In genomic region chr11:92739020-92739419, GRCh38 we compare ENCODE assay signal across 17 cellular contexts.
DNase-seq lines count a peak whose midpoint lies in the region; ATAC-seq and TF ChIP-seq lines count a peak whose summit lies in the region.
"Had no signal": no experiment of that assay in that cellular context is flagged by ENCODE, and none has a peak within 500 bp of the region (broad histone marks: within the 10 kb centered on the region; RNA-seq: fewer than 3 reads in every experiment).

No MANE protein-coding gene starts in this region.

- H2AK5ac ChIP-seq in trophoblast cell (ENCODE audit: low read length): no peak overlapping the region

- no peak overlapping the region for H2BK5ac ChIP-seq in trophoblast cell (ENCODE audit: low read depth, low read length, poor library complexity)

- no peak overlapping the region for H4K91ac ChIP-seq in trophoblast cell (ENCODE audit: low read depth, low read length)

- no peak overlapping the region for H2BK12ac ChIP-seq in trophoblast cell (ENCODE audit: low read length)

- peaks cover 22% of the 10 kb centered on the region for H3K4me1 Mint-ChIP-seq in chondrocyte (ENCODE audit: low read depth)
- H3K4me1 Mint-ChIP-seq: activated naive CD8-positive, alpha-beta T cell treated with anti-CD3 and anti-CD28 coated beads for 36 hours; IgD-negative memory B cell had no signal

- H3K36me3 ChIP-seq in trophoblast cell (ENCODE audit: control insufficient read depth in 1 of 2, insufficient read depth in 2 of 2, low read length in 2 of 2): no peaks in the 10 kb centered on the region
- H3K36me3 ChIP-seq: BLaER1 treated with 17β-estradiol and CSF1 and Interleukin-3, amounts not matched to agents 10 nM and 100 nM; colonic mucosa; heart left ventricle had no signal

- no peak overlapping the region for H3K4me3 ChIP-seq in trophoblast cell (ENCODE audit: low read depth, low read length)
- H3K4me3 ChIP-seq: BLaER1 treated with 17β-estradiol and CSF1 and Interleukin-3, amounts not matched to agents 10 nM and 100 nM; colonic mucosa; heart left ventricle had no signal

- no peaks in the 10 kb centered on the region for H3K27me3 Mint-ChIP-seq in chondrocyte (ENCODE audit: low read depth)
- H3K27me3 Mint-ChIP-seq: activated CD4-positive, alpha-beta memory T cell treated with anti-CD3 and anti-CD28 coated beads for 36 hours; activated naive CD8-positive, alpha-beta T cell treated with anti-CD3 and anti-CD28 coated beads for 36 hours; IgD-negative memory B cell had no signal

- no peak overlapping the region for H4K8ac ChIP-seq in trophoblast cell (ENCODE audit: low read depth, low read length)

- H3K18ac ChIP-seq in trophoblast cell (ENCODE audit: low read length): no peak overlapping the region

- no peak overlapping the region for H3K9ac ChIP-seq in trophoblast cell (ENCODE audit: low read length)
- H3K9ac ChIP-seq: BLaER1 treated with 17β-estradiol and CSF1 and Interleukin-3, amounts not matched to agents 10 nM and 100 nM had no signal

- no peak overlapping the region for H3K14ac ChIP-seq in trophoblast cell (ENCODE audit: low read length)

- no peaks in the 10 kb centered on the region for H3K9me3 Mint-ChIP-seq in chondrocyte (ENCODE audit: low read depth)
- H3K9me3 Mint-ChIP-seq: activated CD4-positive, alpha-beta memory T cell treated with anti-CD3 and anti-CD28 coated beads for 36 hours; activated naive CD8-positive, alpha-beta T cell treated with anti-CD3 and anti-CD28 coated beads for 36 hours; IgD-negative memory B cell; nephron had no signal

- H4K12ac ChIP-seq in trophoblast cell (ENCODE audit: low read depth, low read length): no peak overlapping the region

- no peaks in the 10 kb centered on the region for H3K9me3 ChIP-seq in trophoblast cell (ENCODE audit: insufficient read depth, low read depth, low read length)
- H3K9me3 ChIP-seq: BLaER1 treated with 17β-estradiol and CSF1 and Interleukin-3, amounts not matched to agents 10 nM and 100 nM; colonic mucosa; heart left ventricle had no signal

- no peak overlapping the region for H3K4me3 Mint-ChIP-seq in chondrocyte (ENCODE audit: unreplicated experiment)
- H3K4me3 Mint-ChIP-seq: activated CD4-positive, alpha-beta memory T cell treated with anti-CD3 and anti-CD28 coated beads for 36 hours; activated naive CD8-positive, alpha-beta T cell treated with anti-CD3 and anti-CD28 coated beads for 36 hours; IgD-negative memory B cell; nephron had no signal

- no peak overlapping the region for H3K4me2 ChIP-seq in trophoblast cell (ENCODE audit: low read length)
- H3K4me2 ChIP-seq: BLaER1 treated with 17β-estradiol and CSF1 and Interleukin-3, amounts not matched to agents 10 nM and 100 nM had no signal

- H3K23ac ChIP-seq in trophoblast cell (ENCODE audit: low read length): no peak overlapping the region

- DNase-seq in EH (ENCODE audit: low read depth) (peak; percentile 48), NCI-H524 treated with DMSO at 0.1 percent for 48 hours (lab: John Stamatoyannopoulos, UW) (peak; percentile 26), chondrocyte (ENCODE audit: low spot score) (no peak), trophoblast cell (peak; percentile 25 to 65), GM10266 (ENCODE audit: extremely low spot score) (no peak), ureter (ENCODE audit: low spot score) (no peak)
- DNase-seq: activated CD4-positive, alpha-beta memory T cell treated with anti-CD3 and anti-CD28 coated beads for 36 hours; activated naive CD8-positive, alpha-beta T cell treated with anti-CD3 and anti-CD28 coated beads for 36 hours; colonic mucosa; heart left ventricle; NCI-H2081; substantia nigra; T-helper 1 cell had no signal

- no peaks in the 10 kb centered on the region for H3K36me3 Mint-ChIP-seq in chondrocyte (ENCODE audit: low read depth)
- H3K36me3 Mint-ChIP-seq: activated CD4-positive, alpha-beta memory T cell treated with anti-CD3 and anti-CD28 coated beads for 36 hours; activated naive CD8-positive, alpha-beta T cell treated with anti-CD3 and anti-CD28 coated beads for 36 hours; IgD-negative memory B cell had no signal

- no peak overlapping the region for H2BK120ac ChIP-seq in trophoblast cell (ENCODE audit: insufficient read depth, low read length, poor library complexity)

- no peak for ATAC-seq in HG03097 (IDR thresholded peaks at IDR 0.05; ENCODE audit: low FRiP score, unreplicated experiment)

- H3K4ac ChIP-seq in trophoblast cell (ENCODE audit: low read depth, low read length): no peak overlapping the region

- no peak for TF ChIP-seq CTCF in chondrocyte (IDR thresholded peaks at IDR 0.05)
- TF ChIP-seq CTCF in GM10266 (IDR thresholded peaks at IDR 0.05; ENCODE audit: control insufficient read depth, insufficient read depth, low read depth, missing control alignments): no peak

- peak overlapping the region; percentile 87 for H3K27ac Mint-ChIP-seq in chondrocyte (ENCODE audit: unreplicated experiment)
- H3K27ac Mint-ChIP-seq: activated CD4-positive, alpha-beta memory T cell treated with anti-CD3 and anti-CD28 coated beads for 36 hours; activated naive CD8-positive, alpha-beta T cell treated with anti-CD3 and anti-CD28 coated beads for 36 hours; IgD-negative memory B cell had no signal

- H2AFZ ChIP-seq in trophoblast cell (ENCODE audit: insufficient read depth, low read length, poor library complexity): no peak overlapping the region

- H3K27ac ChIP-seq in trophoblast cell (ENCODE audit: low read depth, low read length): no peak overlapping the region
- H3K27ac ChIP-seq: BLaER1 treated with 17β-estradiol and CSF1 and Interleukin-3, amounts not matched to agents 10 nM and 100 nM; colonic mucosa; heart left ventricle had no signal

- no peaks in the 10 kb centered on the region for H3K79me2 ChIP-seq in trophoblast cell (ENCODE audit: control insufficient read depth, insufficient read depth, low read length, poor library complexity)

- no peaks in the 10 kb centered on the region for H3K27me3 ChIP-seq in trophoblast cell (ENCODE audit: insufficient read depth, low read length)
- H3K27me3 ChIP-seq: BLaER1 treated with 17β-estradiol and CSF1 and Interleukin-3, amounts not matched to agents 10 nM and 100 nM; colonic mucosa; heart left ventricle had no signal

- H3K4me1 ChIP-seq in trophoblast cell (ENCODE audit: control insufficient read depth in 1 of 2, insufficient read depth in 2 of 2, low read length in 2 of 2): peaks cover 0 to 2% of the 10 kb centered on the region in 2 experiments
- H3K4me1 ChIP-seq: BLaER1 treated with 17β-estradiol and CSF1 and Interleukin-3, amounts not matched to agents 10 nM and 100 nM; colonic mucosa; heart left ventricle had no signal

- no peaks in the 10 kb centered on the region for H3K79me1 ChIP-seq in trophoblast cell (ENCODE audit: low read length)

Comparison
In these comparisons a context has a peak if more than half of its experiments do, and no peak if none do; other contexts are left out.
1. DNase-seq: peak in EH (single experiment), NCI-H524 treated with DMSO at 0.1 percent for 48 hours (single experiment) and trophoblast cell (2 of 2); none in chondrocyte (single experiment), GM10266 (single experiment) and ureter (single experiment).